12 cellular contexts compared by ENCODE assay signal in genomic region chr21:34579411-34579810, GRCh38. TPM values are rescaled to one million over a fixed set of nuclear protein-coding genes. Genes with fewer than 3 reads are reported as not detected.
DNase-seq lines count a peak whose midpoint lies in the region; ATAC-seq, FAIRE-seq and TF ChIP-seq lines count a peak whose summit lies in the region.
"Had no signal": no experiment of that assay in that cellular context is flagged by ENCODE, and none has a peak within 500 bp of the region (broad histone marks: within the 10 kb centered on the region; RNA-seq: fewer than 3 reads in every experiment).

No MANE protein-coding gene starts in this region.

- no peak overlapping the region for H2AK5ac ChIP-seq in neuronal stem cell (ENCODE audit: low read depth, low read length)

- CTCF ChIA-PET in HepG2 (lab: Yijun Ruan, JAX; ENCODE audit: low intra/inter-chr PET ratio, low total read pairs), result no interaction called here

- H3K14ac ChIP-seq in neuronal stem cell (ENCODE audit: low read length), result no peak overlapping the region

- H4K91ac ChIP-seq in neuronal stem cell (ENCODE audit: low read depth, low read length, poor library complexity), result no peak overlapping the region

- H3K4me3 ChIP-seq in right atrium auricular region, result no peak overlapping the region
- H3K4me3 ChIP-seq in adipocyte (ENCODE audit: low read length), result no peak overlapping the region
- H3K4me3 ChIP-seq in neuronal stem cell (ENCODE audit: low read length in 2 of 2), result no peak overlapping the region
- no peak overlapping the region for H3K4me3 ChIP-seq in HepG2 (replicated peaks in 1 of 3; ENCODE audit: insufficient read depth in 1 of 3, low read depth in 2 of 3, low read length in 3 of 3)

- in situ Hi-C loops in HepG2 (cut with HindIII; ENCODE audit: extremely low pct_ligation_motif_present, low pct_unique_long_range_greater_than_20kb), result no loop called here
- in situ Hi-C loops in KBM-7 (cut with MboI; ENCODE audit: low pct_unique_long_range_greater_than_20kb, low sequenced_read_pairs), result no loop called here

- no peak overlapping the region for H3K9ac ChIP-seq in adipocyte (ENCODE audit: low read length)
- no peak overlapping the region for H3K9ac ChIP-seq in neuronal stem cell (ENCODE audit: low read depth, low read length, poor library complexity)
- no peak overlapping the region for H3K9ac ChIP-seq in HepG2 (ENCODE audit: insufficient read depth, low read depth, low read length)

- H2BK15ac ChIP-seq in neuronal stem cell (ENCODE audit: low read length), result no peak overlapping the region

- no peak overlapping the region for H2BK12ac ChIP-seq in neuronal stem cell (ENCODE audit: low read length)

- BruUV-seq in HepG2 (replicated peaks; lab: Mats Ljungman, UMichigan), result no TSS peak

- H3K36me3 ChIP-seq in right atrium auricular region, result no peaks in the 10 kb centered on the region
- no peaks in the 10 kb centered on the region for H3K36me3 ChIP-seq in adipocyte (ENCODE audit: control insufficient read depth, insufficient read depth, low read length, severe bottlenecking)
- no peaks in the 10 kb centered on the region for H3K36me3 ChIP-seq in neuronal stem cell (replicated peaks in 1 of 2; ENCODE audit: control insufficient read depth in 2 of 2, insufficient read depth in 2 of 2, low read length in 2 of 2)
- no peaks in the 10 kb centered on the region for H3K36me3 ChIP-seq in HepG2 (replicated peaks in 1 of 2; ENCODE audit: control insufficient read depth in 1 of 2, insufficient read depth in 2 of 2, low read length in 2 of 2)

- H3K4me1 ChIP-seq in right atrium auricular region (peaks cover 0 to 83% of the 10 kb centered on the region in 2 donors), adipocyte (ENCODE audit: control insufficient read depth, insufficient read depth, low read length) (peaks cover 37% of the 10 kb centered on the region), foreskin keratinocyte (peaks cover 14% of the 10 kb centered on the region), neuronal stem cell (ENCODE audit: control insufficient read depth in 2 of 2, insufficient read depth in 1 of 2, low read depth in 1 of 2, low read length in 2 of 2) (peaks cover 0 to 5% of the 10 kb centered on the region in 2 donors), HepG2 (ENCODE audit: insufficient read depth, low read length) (peaks cover 13% of the 10 kb centered on the region)

- FAIRE-seq in HepG2 (lab: Jason Lieb, UNC), result no peak

- no peak for TF ChIP-seq RAD21 in HepG2 (CRISPR knock-in tag; IDR thresholded peaks at IDR 0.05)

- TF ChIP-seq CTCF in right atrium auricular region (IDR thresholded peaks at IDR 0.05), result no peak
- no peak for TF ChIP-seq CTCF in foreskin keratinocyte (conservative IDR thresholded peaks at IDR 0.05)
- no peak for TF ChIP-seq CTCF in HepG2 (CRISPR knock-in tag; IDR thresholded peaks at IDR 0.05)

- no peak overlapping the region for H2BK5ac ChIP-seq in neuronal stem cell (ENCODE audit: low read length)

- no CpG with 5 or more reads among the region's 1 CpG for WGBS in neuronal stem cell (ENCODE audit: extremely low coverage in 2 of 2, insufficient read length in 2 of 2, insufficient replicate concordance in 1 of 2), 2 donors
- 90% methylated on average over 1 of the region's 1 CpG for WGBS in HepG2 (ENCODE audit: low lambda C conversion rate)

- H3K4me2 ChIP-seq in neuronal stem cell (ENCODE audit: insufficient read depth, low read length, poor library complexity, severe bottlenecking) (no peak overlapping the region), HepG2 (ENCODE audit: low read depth, low read length) (no peak overlapping the region)

- H4K20me1 ChIP-seq in HepG2 (ENCODE audit: insufficient read depth, low read length), result no peaks in the 10 kb centered on the region

- H4K8ac ChIP-seq in neuronal stem cell (ENCODE audit: low read depth, low read length), result no peak overlapping the region

- TF ChIP-seq POLR2A in HepG2 (IDR thresholded peaks at IDR 0.05; ENCODE audit: insufficient read depth in 1 of 2, low read depth in 2 of 2, low read length in 2 of 2), result no peak

- H2AFZ ChIP-seq in neuronal stem cell (ENCODE audit: low read length), result no peak overlapping the region
- no peak overlapping the region for H2AFZ ChIP-seq in HepG2 (ENCODE audit: low read length)

- POLR2A ChIA-PET in HepG2 (lab: Yijun Ruan, JAX), result no interaction called here

- no peak overlapping the region for H2BK120ac ChIP-seq in neuronal stem cell (ENCODE audit: low read depth, low read length)

- ATAC-seq in Right ventricle myocardium inferior (no peak), foreskin keratinocyte (peak; percentile 16), HepG2 (no peak)
- ATAC-seq: naive thymus-derived CD8-positive, alpha-beta T cell had no signal

- no peaks in the 10 kb centered on the region for H3K27me3 ChIP-seq in right atrium auricular region
- H3K27me3 ChIP-seq in adipocyte (replicated peaks; ENCODE audit: control insufficient read depth, insufficient read depth, low read length), result no peaks in the 10 kb centered on the region
- no peaks in the 10 kb centered on the region for H3K27me3 ChIP-seq in foreskin keratinocyte
- no peaks in the 10 kb centered on the region for H3K27me3 ChIP-seq in neuronal stem cell (ENCODE audit: control insufficient read depth in 3 of 3, insufficient read depth in 3 of 3, low read depth in 1 of 3, low read length in 3 of 3)
- no peaks in the 10 kb centered on the region for H3K27me3 ChIP-seq in HepG2 (ENCODE audit: control insufficient read depth in 1 of 2, insufficient read depth in 2 of 2, low read length in 2 of 2)

- no peak overlapping the region for H3K4ac ChIP-seq in neuronal stem cell (ENCODE audit: low read length)

- H3K9me3 ChIP-seq in right atrium auricular region (no peaks in the 10 kb centered on the region), adipocyte (ENCODE audit: control insufficient read depth, low read length) (no peaks in the 10 kb centered on the region), neuronal stem cell (replicated peaks in 1 of 2; ENCODE audit: control insufficient read depth in 2 of 2, insufficient read depth in 1 of 2, low read depth in 1 of 2, low read length in 2 of 2) (no peaks in the 10 kb centered on the region), HepG2 (ENCODE audit: low read length) (no peaks in the 10 kb centered on the region)

- intact Hi-C loops in Right ventricle myocardium inferior (cut with DNase I) (no loop called here), HepG2 (cut with micrococcal nuclease; ENCODE audit: unreplicated experiment) (no loop called here)

- H3K79me2 ChIP-seq in HepG2 (ENCODE audit: insufficient read depth, low read length), result no peaks in the 10 kb centered on the region

- no peak overlapping the region for H3K18ac ChIP-seq in neuronal stem cell (ENCODE audit: low read length)

- H3K23ac ChIP-seq in neuronal stem cell (ENCODE audit: low read depth, low read length, poor library complexity), result no peak overlapping the region

- H3K27ac ChIP-seq in right atrium auricular region (peak overlapping the region; percentile 68 to 88), foreskin keratinocyte (peak overlapping the region; percentile 39), neuronal stem cell (replicated peaks; ENCODE audit: low read length) (no peak overlapping the region), HepG2 (ENCODE audit: extremely low read length, insufficient read depth, low read length) (no peak overlapping the region)

- TF ChIP-seq EP300 in HepG2 (IDR thresholded peaks at IDR 0.05; ENCODE audit: low read depth in 2 of 2, low read length in 2 of 2), result no peak
- no peak for TF ChIP-seq EP300 in HepG2 (CRISPR knock-in tag; IDR thresholded peaks at IDR 0.05; ENCODE audit: borderline replicate concordance)

- DNase-seq in right atrium auricular region (ENCODE audit: low spot score) (no peak), Right ventricle myocardium inferior (ENCODE audit: missing footprints) (no peak), adipocyte (ENCODE audit: low read depth) (peak; percentile 50), foreskin keratinocyte (peak; percentile 27 to 69), neuronal stem cell (ENCODE audit: low spot score) (no peak), HepG2 (ENCODE audit: low spot score) (no peak), NCI-H1436 treated with DMSO at 0.1 percent for 48 hours (lab: John Stamatoyannopoulos, UW) (no peak), KBM-7 (no peak)
- DNase-seq: C1 segment of cervical spinal cord; Karpas-422; naive thymus-derived CD8-positive, alpha-beta T cell; SHP77 had no signal

- H3K79me1 ChIP-seq in neuronal stem cell (ENCODE audit: low read depth, low read length), result no peaks in the 10 kb centered on the region

TF ChIP-seq in HepG2, 621 proteins besides CTCF, POLR2A, EP300 and RAD21 (continues in another document):
- TF ChIP-seq PCBP1 (IDR thresholded peaks at IDR 0.05; ENCODE audit: borderline replicate concordance, low read depth, low read length), result no peak

RNA-seq across cellular contexts. Expression of gene RCAN1, which starts 35.5 kb away (rescaled TPM):
- total RNA-seq in right atrium auricular region (10 to 100 TPM; 26.1 to 38.0 TPM), Right ventricle myocardium inferior (36.5 TPM), foreskin keratinocyte (19.2 and 22.0 TPM in 2 replicates), HepG2 (2016; rRNA removed; fragmentation: Illumina TruSeq; extraction: Trizol) (34.1 and 35.1 TPM in 2 replicates)
- polyA plus RNA-seq in foreskin keratinocyte (13.6 and 13.8 TPM in 2 replicates), HepG2 (2011; rRNA removed) (8.5 and 9.4 TPM in 2 replicates)
- polyA plus RNA-seq in neuronal stem cell (2013, experiment 1 of 2), result 5.4 TPM
- polyA plus RNA-seq in neuronal stem cell (2013, experiment 2 of 2), result 5.4 TPM
- 7.0 and 9.0 TPM in 2 replicates for total RNA-seq in HepG2 (2016; cell fraction: cytosol; rRNA removed; fragmentation: Illumina TruSeq; extraction: Trizol; ENCODE audit: low read depth)
- total RNA-seq in HepG2 (2016; cell fraction: insoluble cytoplasmic fraction; rRNA removed; fragmentation: Illumina TruSeq; extraction: Trizol), result 34.2 and 35.1 TPM in 2 replicates
- 18.9 and 22.0 TPM in 2 replicates for total RNA-seq in HepG2 (2016; cell fraction: membrane; rRNA removed; fragmentation: Illumina TruSeq; extraction: Trizol)
- 25.9 and 26.8 TPM in 2 replicates for total RNA-seq in HepG2 (2016; cell fraction: nucleus; rRNA removed; fragmentation: Illumina TruSeq; extraction: Trizol)
- polyA plus RNA-seq in HepG2 (2011; cell fraction: cytosol; rRNA removed), result 5.5 and 8.2 TPM in 2 replicates
- 6.0 and 7.7 TPM in 2 replicates for polyA plus RNA-seq in HepG2 (2011; cell fraction: nucleus; rRNA removed)
- 10.5 and 13.0 TPM in 2 replicates for polyA plus RNA-seq in HepG2 (2012)
- 5.4 and 6.4 TPM in 2 replicates for polyA plus RNA-seq in HepG2 (2016; cell fraction: cytosol; fragmentation: Illumina TruSeq; extraction: Trizol; ENCODE audit: low read depth)
- 34.4 and 35.4 TPM in 2 replicates for polyA plus RNA-seq in HepG2 (2016; cell fraction: insoluble cytoplasmic fraction; fragmentation: Illumina TruSeq; extraction: Trizol; ENCODE audit: low read depth)
- polyA plus RNA-seq in HepG2 (2016; cell fraction: membrane; fragmentation: Illumina TruSeq; extraction: Trizol; ENCODE audit: low read depth), result 14.7 and 15.5 TPM in 2 replicates
- polyA plus RNA-seq in HepG2 (2016; cell fraction: nucleus; fragmentation: Illumina TruSeq; extraction: Trizol; ENCODE audit: insufficient read depth, low read depth), result 25.3 and 26.9 TPM in 2 replicates
- 9.4 and 14.1 TPM in 2 replicates for polyA minus RNA-seq in HepG2 (2011; rRNA and poly(A)+ RNA removed; ENCODE audit: low replicate concordance)
- polyA minus RNA-seq in HepG2 (2011; cell fraction: cytosol; rRNA and poly(A)+ RNA removed), result 8.4 and 9.4 TPM in 2 replicates
- 19.4 and 30.5 TPM in 2 replicates for polyA minus RNA-seq in HepG2 (2011; cell fraction: nucleus; rRNA and poly(A)+ RNA removed)

Comparison
In these comparisons a context has a peak if more than half of its experiments do, and no peak if none do; other contexts are left out.
1. DNase-seq: peak in adipocyte (single experiment) and foreskin keratinocyte (2 of 2); none in right atrium auricular region (single experiment), Right ventricle myocardium inferior (single experiment), neuronal stem cell (single experiment), HepG2 (single experiment), NCI-H1436 treated with DMSO at 0.1 percent for 48 hours (single experiment) and KBM-7 (single experiment).
2. H3K27ac ChIP-seq: peak in right atrium auricular region (2 of 2) and foreskin keratinocyte (single experiment); none in neuronal stem cell (single experiment) and HepG2 (single experiment).